ENCODE assay signal across 14 cellular contexts in genomic region chr14:80764496-80764895, GRCh38.
A peak's percentile ranks its signal among the peaks of the same experiment; 100 is the strongest.
DNase-seq lines count a peak whose midpoint lies in the region; ATAC-seq lines count a peak whose summit lies in the region.
"Had no signal": no experiment of that assay in that cellular context is flagged by ENCODE, and none has a peak within 500 bp of the region (broad histone marks: within the 10 kb centered on the region; RNA-seq: fewer than 3 reads in every experiment).

No MANE protein-coding gene starts in this region.

- DNase-seq in A172 (ENCODE audit: low spot score), result peak; percentile 8
- peak; percentile 5 for DNase-seq in HT1080 (ENCODE audit: low read depth)
- peak; percentile 8 for DNase-seq in amniotic epithelial cell (ENCODE audit: low read depth)
- DNase-seq in glomerular visceral epithelial cell (ENCODE audit: extremely low spot score), result peak; percentile 17
- DNase-seq in retina, result no peak
- DNase-seq in AG08395 (ENCODE audit: low spot score), result no peak
- DNase-seq: DMS 273 treated with DMSO at 0.1 percent for 48 hours, KG1, MG63, NCI-H1092 treated with DMSO at 0.1 percent for 48 hours, NCI-H446 had no signal

- no peak for ATAC-seq in HG03520 (IDR thresholded peaks at IDR 0.05; ENCODE audit: unreplicated experiment)
- ATAC-seq in HG03521 (IDR thresholded peaks at IDR 0.05; ENCODE audit: unreplicated experiment), result no peak
- ATAC-seq: GM23338 had no signal

Comparison
In these comparisons a context has a peak if more than half of its experiments do, and no peak if none do; other contexts are left out.
1. DNase-seq: peak in A172 (single experiment), HT1080 (single experiment), amniotic epithelial cell (single experiment) and glomerular visceral epithelial cell (single experiment); none in retina (single experiment) and AG08395 (single experiment).